Comparison of ENCODE assay signal across 15 cellular contexts in the genomic region with DNA sequence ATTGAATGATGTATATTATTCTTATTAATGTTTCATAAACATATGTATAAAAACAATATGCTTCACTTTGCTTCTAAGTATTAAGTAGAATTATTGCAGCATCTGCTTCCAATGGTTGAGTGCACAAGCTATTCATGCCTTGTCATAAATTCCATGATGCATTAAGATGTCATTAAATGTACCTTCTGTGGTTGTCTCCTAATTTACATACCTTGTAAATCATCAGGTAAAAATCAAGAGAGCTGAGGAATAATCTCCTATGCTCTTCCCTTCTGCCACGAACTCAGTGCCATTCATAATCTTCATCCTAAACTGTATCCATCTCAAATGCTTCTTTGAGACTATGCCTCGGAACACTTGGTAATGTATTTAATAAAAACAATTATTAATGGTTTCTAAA.
A peak's percentile ranks its signal among the peaks of the same experiment; 100 is the strongest.
DNase-seq lines count a peak whose midpoint lies in the region; ATAC-seq and TF ChIP-seq lines count a peak whose summit lies in the region.
"Had no signal": no experiment of that assay in that cellular context is flagged by ENCODE, and none has a peak within 500 bp of the region (broad histone marks: within the 10 kb centered on the region; RNA-seq: fewer than 3 reads in every experiment).

No MANE protein-coding gene starts in this region.

- no peak for TF ChIP-seq CTCF in WERI-Rb-1 (IDR thresholded peaks at IDR 0.05; ENCODE audit: low read depth, low read length)

- no peak overlapping the region; the same call in 1 of the 2 replicates for H3K4me3 ChIP-seq in WERI-Rb-1 (ENCODE audit: low read depth, low read length)
- H3K4me3 ChIP-seq: HAP-1 had no signal

- peak; percentile 30 for DNase-seq in DMS 273 (lab: John Stamatoyannopoulos, UW; ENCODE audit: unreplicated experiment)
- no peak for DNase-seq in DMS 273 treated with DMSO at 0.1 percent for 48 hours (lab: John Stamatoyannopoulos, UW)
- peak; percentile 39 to 68 for DNase-seq in NCI-H524 (lab: John Stamatoyannopoulos, UW)
- peak; percentile 12 for DNase-seq in WERI-Rb-1
- DNase-seq in left kidney (ENCODE audit: low read depth, low spot score): peak; percentile 14
- DNase-seq in NCI-H1048 (lab: John Stamatoyannopoulos, UW): no peak
- DNase-seq: CD8-positive, alpha-beta memory T cell; DMS153; DMS79 treated with DMSO at 0.1 percent for 48 hours; EL; GDM1 had no signal

- ATAC-seq in GM18858 (IDR thresholded peaks at IDR 0.05; ENCODE audit: unreplicated experiment): no peak
- no peak for ATAC-seq in HG02678 (IDR thresholded peaks at IDR 0.05; ENCODE audit: unreplicated experiment)

- H3K27ac ChIP-seq in WERI-Rb-1: peak overlapping the region; percentile 65
- H3K27ac ChIP-seq: 22Rv1 had no signal

- H3K9me3 ChIP-seq in WERI-Rb-1 (ENCODE audit: severe bottlenecking): no peaks in the 10 kb centered on the region
- H3K9me3 ChIP-seq: HAP-1 had no signal

- H3K36me3 ChIP-seq in WERI-Rb-1: no peaks in the 10 kb centered on the region
- H3K36me3 ChIP-seq: HAP-1 had no signal

- no peaks in the 10 kb centered on the region for H3K27me3 ChIP-seq in WERI-Rb-1 (ENCODE audit: insufficient read depth, low read depth, severe bottlenecking)

Comparison
In these comparisons a context has a peak if more than half of its experiments do, and no peak if none do; other contexts are left out.
1. DNase-seq: peak in DMS 273 (single experiment), NCI-H524 (2 of 2), WERI-Rb-1 (single experiment) and left kidney (single experiment); none in DMS 273 treated with DMSO at 0.1 percent for 48 hours (single experiment) and NCI-H1048 (single experiment).